20 cellular contexts compared by ENCODE assay signal in genomic region chr5:129971684-129972083, GRCh38.
"Had no signal": no experiment of that assay in that cellular context is flagged by ENCODE, and none has a peak within 500 bp of the region (broad histone marks: within the 10 kb centered on the region; RNA-seq: fewer than 3 reads in every experiment).

No MANE protein-coding gene starts in this region.

- H3K27ac Mint-ChIP-seq: activated CD4-positive, alpha-beta memory T cell treated with anti-CD3 and anti-CD28 coated beads for 36 hours; activated CD4-positive, alpha-beta T cell treated with anti-CD3 and anti-CD28 coated beads for 36 hours; activated CD8-positive, alpha-beta memory T cell treated with anti-CD3 and anti-CD28 coated beads, Interleukin-2, amount 10 ng/mL, durations not matched to agents 7 days and 5 days; activated naive CD4-positive, alpha-beta T cell treated with anti-CD3 and anti-CD28 coated beads for 36 hours; activated T-helper 2 cell treated with anti-CD3 and anti-CD28 coated beads, Interferon-gamma antibody, Interleukin-2, Interleukin-4, amounts not matched to agents 10 μg/mL and 5 μg/mL and 100 μg/mL, durations not matched to agents 14 hours and 24 hours and 36 hours; naive B cell had no signal

- DNase-seq: activated CD4-positive, alpha-beta memory T cell treated with anti-CD3 and anti-CD28 coated beads for 36 hours; activated CD4-positive, alpha-beta T cell treated with anti-CD3 and anti-CD28 coated beads for 36 hours; activated CD8-positive, alpha-beta memory T cell treated with anti-CD3 and anti-CD28 coated beads, Interleukin-2, amount 10 ng/mL, durations not matched to agents 7 days and 5 days; activated naive CD4-positive, alpha-beta T cell treated with anti-CD3 and anti-CD28 coated beads for 36 hours; activated T-cell treated with anti-CD3 and anti-CD28 coated beads, Interleukin-2, amount 50 U/mL, for 1 hour; cortex of kidney; effector CD4-positive, alpha-beta T cell; lower lobe of right lung; midbrain; naive B cell; stimulated activated CD4-positive, alpha-beta T cell treated with anti-CD3 and anti-CD28 coated beads, Interleukin-4, amount 100 ng/mL, for 24 hours; stimulated activated naive CD4-positive, alpha-beta T cell; T-helper 2 cell; tibial artery had no signal

- H3K4me3 ChIP-seq: esophagus muscularis mucosa, hepatocyte, lower lobe of right lung, skin epidermis, tibial artery had no signal

- H3K9me3 ChIP-seq: esophagus muscularis mucosa, lower lobe of right lung, neutrophil, tibial artery had no signal

- H3K4me2 ChIP-seq: hepatocyte had no signal

- H3K9ac ChIP-seq: parathyroid adenoma had no signal

- H3K27me3 ChIP-seq: esophagus muscularis mucosa, hepatocyte, neutrophil, tibial artery had no signal

- H3K4me1 ChIP-seq: esophagus muscularis mucosa, lower lobe of right lung, parathyroid adenoma had no signal

- H3K4me1 Mint-ChIP-seq: activated CD4-positive, alpha-beta T cell treated with anti-CD3 and anti-CD28 coated beads for 36 hours; activated CD8-positive, alpha-beta memory T cell treated with anti-CD3 and anti-CD28 coated beads, Interleukin-2, amount 10 ng/mL, durations not matched to agents 7 days and 5 days; naive B cell had no signal

- H3K27me3 Mint-ChIP-seq: activated CD4-positive, alpha-beta memory T cell treated with anti-CD3 and anti-CD28 coated beads for 36 hours; activated CD8-positive, alpha-beta memory T cell treated with anti-CD3 and anti-CD28 coated beads, Interleukin-2, amount 10 ng/mL, durations not matched to agents 7 days and 5 days; naive B cell had no signal

- H3K36me3 ChIP-seq: esophagus muscularis mucosa, lower lobe of right lung, neutrophil, tibial artery had no signal

- H3K27ac ChIP-seq: esophagus muscularis mucosa, hepatocyte, lower lobe of right lung, neutrophil, parathyroid adenoma, skin epidermis had no signal

- H3K4me3 Mint-ChIP-seq: activated CD4-positive, alpha-beta memory T cell treated with anti-CD3 and anti-CD28 coated beads for 36 hours; activated CD4-positive, alpha-beta T cell treated with anti-CD3 and anti-CD28 coated beads for 36 hours; activated CD8-positive, alpha-beta memory T cell treated with anti-CD3 and anti-CD28 coated beads, Interleukin-2, amount 10 ng/mL, durations not matched to agents 7 days and 5 days; activated naive CD4-positive, alpha-beta T cell treated with anti-CD3 and anti-CD28 coated beads for 36 hours; naive B cell had no signal

- H3K36me3 Mint-ChIP-seq: activated CD4-positive, alpha-beta memory T cell treated with anti-CD3 and anti-CD28 coated beads for 36 hours; activated CD8-positive, alpha-beta memory T cell treated with anti-CD3 and anti-CD28 coated beads, Interleukin-2, amount 10 ng/mL, durations not matched to agents 7 days and 5 days; naive B cell had no signal

- H3K9me3 Mint-ChIP-seq: activated CD4-positive, alpha-beta memory T cell treated with anti-CD3 and anti-CD28 coated beads for 36 hours; activated naive CD4-positive, alpha-beta T cell treated with anti-CD3 and anti-CD28 coated beads for 36 hours; activated T-helper 2 cell treated with anti-CD3 and anti-CD28 coated beads, Interferon-gamma antibody, Interleukin-2, Interleukin-4, amounts not matched to agents 10 μg/mL and 5 μg/mL and 100 μg/mL, durations not matched to agents 14 hours and 24 hours and 36 hours had no signal

- H3K79me2 ChIP-seq: parathyroid adenoma had no signal

- ATAC-seq: activated CD4-positive, alpha-beta T cell treated with anti-CD3 and anti-CD28 coated beads for 36 hours; activated CD8-positive, alpha-beta memory T cell treated with anti-CD3 and anti-CD28 coated beads, Interleukin-2, amount 10 ng/mL, durations not matched to agents 7 days and 5 days; lower lobe of right lung had no signal

- H2AFZ ChIP-seq: hepatocyte, parathyroid adenoma had no signal
